ENCODE assay signal across 26 cellular contexts in the genomic region with DNA sequence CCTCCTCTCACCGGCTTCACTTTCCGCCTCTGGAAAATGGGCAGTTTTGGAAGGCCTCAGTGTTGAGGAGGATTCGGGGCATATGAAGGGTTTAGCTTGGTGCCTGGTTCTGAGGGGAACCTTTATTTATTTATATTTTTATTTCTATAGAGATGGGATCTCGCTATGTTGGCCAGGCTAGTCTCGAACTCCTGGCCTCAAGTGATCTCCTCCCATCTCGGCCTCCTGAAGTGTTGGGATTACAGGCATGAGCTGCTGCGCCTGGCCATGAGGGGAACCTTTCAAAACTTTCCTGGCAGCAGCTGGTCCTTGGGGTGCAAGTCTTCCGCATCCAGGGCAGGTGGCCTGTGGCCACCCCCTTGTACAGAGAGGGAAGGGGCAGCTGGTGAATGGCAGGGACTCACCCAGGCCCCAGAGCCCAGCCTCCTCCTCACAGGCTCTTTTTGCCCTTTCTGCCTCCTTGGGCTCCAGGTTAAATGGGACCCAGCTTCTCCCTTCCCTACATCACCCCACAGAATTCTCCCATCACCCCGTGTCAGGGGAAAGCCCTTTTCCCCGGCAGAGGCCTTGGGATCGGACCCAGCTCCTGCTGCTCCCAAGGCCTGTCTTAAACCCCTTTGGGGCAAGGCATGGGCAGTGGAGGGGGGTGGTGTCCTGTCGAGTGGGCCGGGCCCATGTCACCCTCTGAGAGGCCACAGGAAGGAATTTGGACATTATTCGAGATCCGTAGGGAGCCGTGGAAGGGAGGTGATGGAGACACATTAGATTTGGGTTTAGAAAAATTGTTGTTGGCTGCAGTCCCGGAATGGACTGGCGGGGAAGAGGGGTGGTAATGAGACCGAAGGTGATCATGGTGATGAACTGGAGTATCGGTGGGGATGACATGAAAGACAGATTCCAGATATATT. TPM values are rescaled to one million over a fixed set of nuclear protein-coding genes. Genes with fewer than 3 reads are reported as not detected.
DNase-seq lines count a peak whose midpoint lies in the region; ATAC-seq, FAIRE-seq and TF ChIP-seq lines count a peak whose summit lies in the region.
"Had no signal": no experiment of that assay in that cellular context is flagged by ENCODE, and none has a peak within 500 bp of the region (broad histone marks: within the 10 kb centered on the region; RNA-seq: fewer than 3 reads in every experiment).

No MANE protein-coding gene starts in this region.

- H3K79me1 ChIP-seq in mesenchymal stem cell (replicated peaks; ENCODE audit: low read length, poor library complexity, severe bottlenecking), result peaks cover 10% of the 10 kb centered on the region

- TF ChIP-seq CTCF in stomach (IDR thresholded peaks at IDR 0.05) (no peak), kidney (IDR thresholded peaks at IDR 0.05; ENCODE audit: borderline replicate concordance, extremely low read depth, insufficient read depth) (no peak), brain microvascular endothelial cell (IDR thresholded peaks at IDR 0.05; ENCODE audit: low read depth, low read length, missing control alignments) (no peak)

- no peak overlapping the region for H2BK5ac ChIP-seq in mesenchymal stem cell (ENCODE audit: low read depth, low read length, poor library complexity, severe bottlenecking)

- H3K27me3 ChIP-seq in mesenchymal stem cell (ENCODE audit: control insufficient read depth in 1 of 2, insufficient read depth in 1 of 2, low read length in 2 of 2) (no peaks in the 10 kb centered on the region), stomach (peaks cover 0 to 8% (median under 1%) of the 10 kb centered on the region in 3 donors), brain microvascular endothelial cell (replicated peaks) (no peaks in the 10 kb centered on the region)
- H3K27me3 ChIP-seq: SJSA1 had no signal

- H3K23ac ChIP-seq in mesenchymal stem cell (ENCODE audit: low read length in 2 of 2), result no peak overlapping the region

- H2BK12ac ChIP-seq in mesenchymal stem cell (ENCODE audit: low read length in 2 of 2), result no peak overlapping the region

- no peaks in the 10 kb centered on the region for H3K9me3 ChIP-seq in mesenchymal stem cell (ENCODE audit: control insufficient read depth, low read length)
- no peaks in the 10 kb centered on the region for H3K9me3 ChIP-seq in stomach
- no peaks in the 10 kb centered on the region for H3K9me3 ChIP-seq in kidney (ENCODE audit: control insufficient read depth in 1 of 2, low read length in 2 of 2)
- H3K9me3 ChIP-seq: SJSA1 had no signal

- in situ Hi-C loops in brain microvascular endothelial cell (cut with HindIII; ENCODE audit: low pct_ligation_motif_present, low sequenced_read_pairs), result no loop called here

- no peak overlapping the region for H4K91ac ChIP-seq in mesenchymal stem cell (ENCODE audit: low read length)

- peak overlapping the region; percentile 7 for H3K27ac ChIP-seq in angular gyrus (ENCODE audit: low read depth, low read length)
- H3K27ac ChIP-seq in mesenchymal stem cell (ENCODE audit: low read length, poor library complexity, severe bottlenecking), result no peak overlapping the region
- peak overlapping the region in 4 of 5 donors; percentile 38 to 91 (median 60) for H3K27ac ChIP-seq in stomach
- H3K27ac ChIP-seq in kidney (ENCODE audit: low read depth in 2 of 2, low read length in 2 of 2), result no peak overlapping the region
- H3K27ac ChIP-seq in brain microvascular endothelial cell, result no peak overlapping the region
- H3K27ac ChIP-seq: SJSA1 had no signal

- H3K4me1 ChIP-seq in mesenchymal stem cell (ENCODE audit: control insufficient read depth, insufficient read depth, low read depth, low read length) (peaks cover 48% of the 10 kb centered on the region), stomach (peaks cover 18 to 62% (median 33%) of the 10 kb centered on the region in 4 donors), kidney (ENCODE audit: control insufficient read depth in 1 of 2, insufficient read depth in 1 of 2, low read depth in 1 of 2, low read length in 2 of 2) (peaks cover 11 to 17% of the 10 kb centered on the region in 2 donors)

- no peak overlapping the region for H3K14ac ChIP-seq in mesenchymal stem cell (ENCODE audit: low read length in 2 of 2)

- no peak for TF ChIP-seq POLR2A in stomach (IDR thresholded peaks at IDR 0.05)

- peak overlapping the region; percentile 86 for H2AK5ac ChIP-seq in mesenchymal stem cell (ENCODE audit: low read length, severe bottlenecking)

- H4K8ac ChIP-seq in mesenchymal stem cell (ENCODE audit: low read length), result no peak overlapping the region

- no peak overlapping the region for H3K4me2 ChIP-seq in mesenchymal stem cell (ENCODE audit: low read length, poor library complexity, severe bottlenecking)

- DNase-seq in mesenchymal stem cell, result no peak
- DNase-seq in stomach, result no peak
- DNase-seq in kidney, result no peak
- DNase-seq in brain microvascular endothelial cell, result no peak
- DNase-seq in stimulated activated CD4-positive, alpha-beta T cell treated with anti-CD3 and anti-CD28 coated beads, Interleukin-4, amount 100 ng/mL, for 24 hours, result no peak
- DNase-seq: activated CD4-positive, alpha-beta T cell treated with anti-CD3 and anti-CD28 coated beads for 1 hour; activated naive CD4-positive, alpha-beta T cell; central memory CD4-positive, alpha-beta T cell; HCEC 1CT; left cardiac atrium; MM.1S; NCI-H146; NCI-H446 treated with DMSO at 0.1 percent for 48 hours; occipital lobe; retina; stimulated activated CD4-positive, alpha-beta T cell treated with anti-CD3 and anti-CD28 coated beads, Interleukin-4, amount 100 ng/mL, for 4 hours; stimulated activated naive CD4-positive, alpha-beta T cell; T-helper 1 cell had no signal

- ATAC-seq in HG03439 (IDR thresholded peaks at IDR 0.05; ENCODE audit: unreplicated experiment), result no peak
- ATAC-seq: left cardiac atrium, Panc1 had no signal

- H2BK120ac ChIP-seq in mesenchymal stem cell (ENCODE audit: low read depth, low read length), result no peak overlapping the region

- peak; percentile 81; the same call in 1 of the 2 replicates for TF ChIP-seq EP300 in Ishikawa (IDR thresholded peaks at IDR 0.05; ENCODE audit: borderline replicate concordance)
- no peak for TF ChIP-seq EP300 in stomach (IDR thresholded peaks at IDR 0.05)

- H3K36me3 ChIP-seq in mesenchymal stem cell (ENCODE audit: control insufficient read depth in 1 of 2, insufficient read depth in 2 of 2, low read depth in 1 of 2, low read length in 2 of 2) (peaks cover 5 to 51% of the 10 kb centered on the region in 2 experiments), stomach (no peaks in the 10 kb centered on the region), kidney (ENCODE audit: control insufficient read depth in 1 of 2, insufficient read depth in 2 of 2, low read length in 2 of 2) (no peaks in the 10 kb centered on the region), brain microvascular endothelial cell (replicated peaks) (peaks cover 4% of the 10 kb centered on the region)

- H2AFZ ChIP-seq in mesenchymal stem cell (ENCODE audit: low read depth, low read length), result no peak overlapping the region

- no peak overlapping the region for H3K4ac ChIP-seq in mesenchymal stem cell (ENCODE audit: low read depth in 1 of 2, low read length in 2 of 2)

- no peak overlapping the region for H3K9ac ChIP-seq in mesenchymal stem cell (ENCODE audit: low read length)
- H3K9ac ChIP-seq in kidney (ENCODE audit: low read length in 2 of 2), result no peak overlapping the region

- no peak overlapping the region for H2BK15ac ChIP-seq in mesenchymal stem cell (ENCODE audit: low read depth, poor library complexity, severe bottlenecking)

- TF ChIP-seq RAD21 in Ishikawa (IDR thresholded peaks at IDR 0.05; ENCODE audit: low read depth), result peak; percentile 26; the same call in 1 of the 2 replicates

- peak overlapping the region in 1 of 2 experiments; percentile 16 for H3K18ac ChIP-seq in mesenchymal stem cell (ENCODE audit: low read depth in 1 of 2, low read length in 2 of 2)

- intact Hi-C loops in stomach (cut with DNase I; ENCODE audit: low total_unique reads) (no loop called here), kidney (cut with DNase I) (no loop called here)

- no peak overlapping the region for H3K4me3 ChIP-seq in mesenchymal stem cell (ENCODE audit: insufficient read depth in 1 of 2, low read depth in 1 of 2, low read length in 2 of 2)
- no peak overlapping the region for H3K4me3 ChIP-seq in stomach
- no peak overlapping the region for H3K4me3 ChIP-seq in kidney (ENCODE audit: low read length in 2 of 2)
- no peak overlapping the region for H3K4me3 ChIP-seq in brain microvascular endothelial cell (ENCODE audit: low read depth, low read length)
- H3K4me3 ChIP-seq: SJSA1 had no signal

- 95% methylated on average over 17 of the region's 20 CpGs for WGBS in mesenchymal stem cell
- 68 to 91% (median 77%) methylated on average over 20 of the region's 20 CpGs for WGBS in stomach, 5 donors

- FAIRE-seq in kidney (lab: Jason Lieb, UNC), result no peak
- FAIRE-seq: D721Med, TTC549 had no signal

TF ChIP-seq in Ishikawa, 13 proteins besides CTCF, POLR2A, EP300 and RAD21 (continues in another document):
- TF ChIP-seq NFIC (IDR thresholded peaks at IDR 0.05), result peak; percentile 87
- TF ChIP-seq EGR1 (IDR thresholded peaks at IDR 0.05), result no peak
- TF ChIP-seq TAF1 (IDR thresholded peaks at IDR 0.05; ENCODE audit: low read depth), result no peak
- 0 out of 2 replicates have a peak, but pooled peaks have one; percentile 27 for TF ChIP-seq FOXM1 (IDR thresholded peaks at IDR 0.05; ENCODE audit: borderline replicate concordance, low read depth)
- TF ChIP-seq CREB1 (IDR thresholded peaks at IDR 0.05; ENCODE audit: low read depth), result no peak
- TF ChIP-seq YY1 (IDR thresholded peaks at IDR 0.05; ENCODE audit: low read depth), result peak; percentile 46; the same call in 1 of the 2 replicates

RNA-seq across cellular contexts. Expression of a gene that starts 5.9 kb away (rescaled TPM):
- polyA plus RNA-seq in mesenchymal stem cell (2013, experiment 1 of 2), result 38.8 TPM
- 37.7 TPM for polyA plus RNA-seq in mesenchymal stem cell (2013, experiment 2 of 2)
- 10 to 100 TPM; 12.8 to 50.0 (median 16.7) TPM for total RNA-seq in stomach
- 10 to 100 TPM in 1 of 3 donors, 1 to 10 TPM in 2; 3.2 to 26.0 (median 6.4) TPM for polyA plus RNA-seq in stomach
- total RNA-seq in kidney, result 37.4 TPM
- 27.7 TPM for polyA plus RNA-seq in kidney (ENCODE audit: insufficient read depth, low read depth, low replicate concordance)
- polyA plus RNA-seq: CD14-positive monocyte had no signal

Comparison
In these comparisons a context has a peak if more than half of its experiments do, and no peak if none do; other contexts are left out.
1. H3K27ac ChIP-seq: peak in angular gyrus (single experiment) and stomach (4 of 5); none in mesenchymal stem cell (single experiment), kidney (0 of 2) and brain microvascular endothelial cell (single experiment).